In the genomic region with DNA sequence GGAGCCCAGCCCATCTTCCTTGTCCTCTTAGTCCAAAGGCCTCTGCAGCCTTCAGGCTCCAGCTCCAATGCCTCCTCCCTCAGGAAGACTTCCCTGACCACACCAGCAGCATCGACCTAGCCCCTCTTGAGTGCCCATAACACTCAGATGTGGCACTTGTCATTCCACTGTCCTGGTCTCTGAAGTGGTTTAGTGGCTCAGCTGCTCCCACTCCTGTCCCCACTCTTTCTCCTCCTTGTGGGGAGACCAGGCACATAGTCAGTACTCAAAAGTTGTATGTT, we compare ENCODE assay signal across 8 cellular contexts.
DNase-seq lines count a peak whose midpoint lies in the region; ATAC-seq and TF ChIP-seq lines count a peak whose summit lies in the region.

No MANE protein-coding gene starts in this region.

- H3K27ac ChIP-seq in angular gyrus (ENCODE audit: low read depth, low read length): peak overlapping the region; percentile 69
- peak overlapping the region; percentile 61 to 79 (median 68) for H3K27ac ChIP-seq in thyroid gland

- DNase-seq in activated CD8-positive, alpha-beta memory T cell treated with anti-CD3 and anti-CD28 coated beads, Interleukin-2, amount 10 ng/mL, durations not matched to agents 7 days and 5 days: no peak
- DNase-seq in activated CD8-positive, alpha-beta memory T cell treated with anti-CD3 and anti-CD28 coated beads, Interleukin-2, amount 50 U/mL, for 48 hours: no peak
- DNase-seq in thyroid gland (no peak), NOMO-1 treated with DMSO at 0.1 percent for 48 hours (lab: John Stamatoyannopoulos, UW; ENCODE audit: unreplicated experiment) (no peak), Calu3 (no peak)
- DNase-seq in activated effector memory CD4-positive, alpha-beta T cell treated with anti-CD3 and anti-CD28 coated beads, Interleukin-2, amount 50 U/mL, for 16 hours: no peak

- peak overlapping the region; percentile 19 for H3K27ac Mint-ChIP-seq in activated CD8-positive, alpha-beta memory T cell treated with anti-CD3 and anti-CD28 coated beads, Interleukin-2, amount 10 ng/mL, durations not matched to agents 7 days and 5 days
- H3K27ac Mint-ChIP-seq in Calu3 (ENCODE audit: unreplicated experiment): no peak overlapping the region

- H3K27me3 ChIP-seq in mucosa of stomach (ENCODE audit: control insufficient read depth, insufficient read depth, low read length) (no peaks in the 10 kb centered on the region), thyroid gland (no peaks in the 10 kb centered on the region)

- peaks cover 6% of the 10 kb centered on the region for H3K36me3 Mint-ChIP-seq in activated CD8-positive, alpha-beta memory T cell treated with anti-CD3 and anti-CD28 coated beads, Interleukin-2, amount 10 ng/mL, durations not matched to agents 7 days and 5 days
- H3K36me3 Mint-ChIP-seq in Calu3 (ENCODE audit: insufficient read depth, unreplicated experiment): peaks cover 45% of the 10 kb centered on the region

- H3K4me3 ChIP-seq in mucosa of stomach (ENCODE audit: low read length): no peak overlapping the region
- H3K4me3 ChIP-seq in thyroid gland (replicated peaks in 1 of 3): no peak overlapping the region

- peaks cover 44% of the 10 kb centered on the region for H3K4me1 ChIP-seq in mucosa of stomach (ENCODE audit: control insufficient read depth, insufficient read depth, low read length)
- peaks cover 28 to 39% of the 10 kb centered on the region in 2 donors for H3K4me1 ChIP-seq in thyroid gland

- H3K9me3 Mint-ChIP-seq in activated CD8-positive, alpha-beta memory T cell treated with anti-CD3 and anti-CD28 coated beads, Interleukin-2, amount 10 ng/mL, durations not matched to agents 7 days and 5 days (ENCODE audit: low read depth): no peaks in the 10 kb centered on the region
- no peaks in the 10 kb centered on the region for H3K9me3 Mint-ChIP-seq in Calu3 (ENCODE audit: low read depth, unreplicated experiment)

- no peaks in the 10 kb centered on the region for H3K36me3 ChIP-seq in mucosa of stomach (ENCODE audit: control insufficient read depth, insufficient read depth, low read length)
- peaks cover 4 to 17% of the 10 kb centered on the region in 2 donors for H3K36me3 ChIP-seq in thyroid gland

- TF ChIP-seq CTCF in thyroid gland (IDR thresholded peaks at IDR 0.05) (no peak), Calu3 (IDR thresholded peaks at IDR 0.05; ENCODE audit: unreplicated experiment) (no peak)

- H3K4me3 Mint-ChIP-seq in activated CD8-positive, alpha-beta memory T cell treated with anti-CD3 and anti-CD28 coated beads, Interleukin-2, amount 10 ng/mL, durations not matched to agents 7 days and 5 days: no peak overlapping the region
- H3K4me3 Mint-ChIP-seq in Calu3 (ENCODE audit: low read depth, unreplicated experiment): no peak overlapping the region

- BruUV-seq in Calu3 (replicated peaks; lab: Mats Ljungman, UMichigan): no TSS peak

- peak overlapping the region; percentile 28 for H3K9ac ChIP-seq in mucosa of stomach (ENCODE audit: low read length)

- 33 to 50% methylated on average over 1 of the region's 1 CpG for WGBS in thyroid gland, 2 donors

- no peaks in the 10 kb centered on the region for H3K27me3 Mint-ChIP-seq in activated CD8-positive, alpha-beta memory T cell treated with anti-CD3 and anti-CD28 coated beads, Interleukin-2, amount 10 ng/mL, durations not matched to agents 7 days and 5 days
- no peaks in the 10 kb centered on the region for H3K27me3 Mint-ChIP-seq in Calu3 (ENCODE audit: unreplicated experiment)

- no peak for ATAC-seq in activated CD8-positive, alpha-beta memory T cell treated with anti-CD3 and anti-CD28 coated beads, Interleukin-2, amount 10 ng/mL, durations not matched to agents 7 days and 5 days

- CTCF ChIA-PET in activated CD8-positive, alpha-beta memory T cell treated with anti-CD3 and anti-CD28 coated beads, Interleukin-2, amount 10 ng/mL, durations not matched to agents 7 days and 5 days (lab: Charles Lee): no interaction called here
- CTCF ChIA-PET in Calu3 (lab: Charles Lee): no interaction called here

- peaks cover 11% of the 10 kb centered on the region for H3K4me1 Mint-ChIP-seq in activated CD8-positive, alpha-beta memory T cell treated with anti-CD3 and anti-CD28 coated beads, Interleukin-2, amount 10 ng/mL, durations not matched to agents 7 days and 5 days
- peaks cover 38% of the 10 kb centered on the region for H3K4me1 Mint-ChIP-seq in Calu3 (ENCODE audit: low read depth, unreplicated experiment)

- intact Hi-C loops in thyroid gland (cut with DNase I): no loop called here
- intact Hi-C loops in Calu3 (cut with micrococcal nuclease; ENCODE audit: unreplicated experiment): no loop called here

- TF ChIP-seq POLR2A in thyroid gland (IDR thresholded peaks at IDR 0.05): no peak

- H3K9me3 ChIP-seq in mucosa of stomach (ENCODE audit: control insufficient read depth, low read length) (no peaks in the 10 kb centered on the region), thyroid gland (no peaks in the 10 kb centered on the region)
